In the genomic region with DNA sequence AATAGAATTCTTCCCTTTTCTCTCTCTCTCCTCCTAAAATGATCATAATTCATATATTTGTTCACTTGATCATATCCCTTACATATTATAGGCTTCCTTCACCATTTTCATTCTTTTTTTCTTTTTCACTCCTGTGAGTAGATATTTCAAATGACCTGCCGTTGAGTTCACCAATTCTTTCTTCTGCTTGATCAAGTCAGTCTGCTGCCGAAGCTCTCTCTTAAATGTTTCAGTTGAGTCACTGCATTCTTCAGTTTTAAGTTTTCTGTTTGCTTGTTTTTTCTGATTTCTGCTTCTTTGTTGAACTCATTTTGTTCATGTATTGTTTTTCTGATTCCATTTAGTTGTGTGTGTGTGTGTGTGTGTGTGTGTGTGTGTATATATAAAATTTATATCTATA, we compare ENCODE assay signal across 21 cellular contexts.
DNase-seq lines count a peak whose midpoint lies in the region; ATAC-seq and TF ChIP-seq lines count a peak whose summit lies in the region.
"Had no signal": no experiment of that assay in that cellular context is flagged by ENCODE, and none has a peak within 500 bp of the region (broad histone marks: within the 10 kb centered on the region; RNA-seq: fewer than 3 reads in every experiment).

No MANE protein-coding gene starts in this region.

- H3K4me2 ChIP-seq in GM23248 (ENCODE audit: unreplicated experiment): peak overlapping the region; percentile 64
- H3K4me2 ChIP-seq in GM23338: no peak overlapping the region
- H3K4me2 ChIP-seq: neural progenitor cell had no signal

- H3K9me3 ChIP-seq in GM23248 (ENCODE audit: low read depth) (no peaks in the 10 kb centered on the region), SJSA1 (replicated peaks) (no peaks in the 10 kb centered on the region), MG63 (no peaks in the 10 kb centered on the region; the same call in 1 of the 2 replicates), heart right ventricle (peaks cover 0 to 17% (median 0%) of the 10 kb centered on the region in 11 donors)
- H3K9me3 ChIP-seq: lower lobe of right lung had no signal

- H3K79me2 ChIP-seq in GM23248 (ENCODE audit: insufficient read depth): no peaks in the 10 kb centered on the region
- no peaks in the 10 kb centered on the region for H3K79me2 ChIP-seq in GM23338 (replicated peaks; ENCODE audit: insufficient read depth)

- H3K36me3 ChIP-seq in GM23248 (ENCODE audit: low read depth): 0 out of 2 replicates have a peak, but pooled peaks cover 3% of the 10 kb centered on the region
- no peaks in the 10 kb centered on the region for H3K36me3 ChIP-seq in SJSA1
- no peaks in the 10 kb centered on the region for H3K36me3 ChIP-seq in MG63
- no peaks in the 10 kb centered on the region for H3K36me3 ChIP-seq in GM23338 (ENCODE audit: insufficient read depth)
- no peaks in the 10 kb centered on the region for H3K36me3 ChIP-seq in heart right ventricle
- H3K36me3 ChIP-seq: lower lobe of right lung, neural progenitor cell, stomach had no signal

- H3K9me2 ChIP-seq in GM23248 (ENCODE audit: insufficient read depth) (no peaks in the 10 kb centered on the region; the same call in 1 of the 2 replicates), GM23338 (ENCODE audit: insufficient read depth) (0 out of 2 replicates have a peak, but pooled peaks cover 4% of the 10 kb centered on the region)

- H3K27ac Mint-ChIP-seq in GM23338: no peak overlapping the region
- H3K27ac Mint-ChIP-seq: activated CD4-positive, alpha-beta T cell treated with anti-CD3 and anti-CD28 coated beads, Interleukin-2, amount 10 ng/mL, durations not matched to agents 24 days and 14 days; neural progenitor cell; T-cell had no signal

- intact Hi-C loops in heart right ventricle (cut with DNase I): no loop called here

- peak overlapping the region; percentile 44 for H3K4me3 ChIP-seq in GM23248
- no peak overlapping the region for H3K4me3 ChIP-seq in SJSA1
- no peak overlapping the region for H3K4me3 ChIP-seq in fibroblast of mammary gland (ENCODE audit: control insufficient read depth, low read depth, low read length)
- H3K4me3 ChIP-seq in retinal pigment epithelial cell (ENCODE audit: low read length): no peak overlapping the region
- no peak overlapping the region for H3K4me3 ChIP-seq in MG63
- H3K4me3 ChIP-seq in GM23338: no peak overlapping the region
- H3K4me3 ChIP-seq in heart right ventricle: no peak overlapping the region
- H3K4me3 ChIP-seq: dorsolateral prefrontal cortex, lower lobe of right lung, neural progenitor cell, psoas muscle, stomach had no signal

- WGBS in GM23248 (ENCODE audit: low coverage in 1 of 2, low lambda C conversion rate in 2 of 2, missing lambda C conversion rate in 2 of 2), 2 experiments: 52 to 58% methylated on average over 2 of the region's 2 CpGs
- WGBS in heart right ventricle, 2 donors: 86 to 93% methylated on average over 2 of the region's 2 CpGs

- H3K27me3 Mint-ChIP-seq in GM23338 (ENCODE audit: insufficient read depth, low read depth, poor library complexity): no peaks in the 10 kb centered on the region

- H3F3A ChIP-seq in GM23248 (ENCODE audit: insufficient read depth): peaks cover 11% of the 10 kb centered on the region
- H3F3A ChIP-seq in GM23338 (replicated peaks; ENCODE audit: low read depth): no peaks in the 10 kb centered on the region

- ATAC-seq in GM23338 (no peak), heart right ventricle (no peak)
- ATAC-seq: lower lobe of right lung, psoas muscle, T-cell had no signal

- no peaks in the 10 kb centered on the region; the same call in 2 of the 3 replicates for H3K36me3 Mint-ChIP-seq in GM23338 (ENCODE audit: low read depth)
- H3K36me3 Mint-ChIP-seq: neural progenitor cell, T-cell had no signal

- no peak overlapping the region for H2AFZ ChIP-seq in GM23248
- H2AFZ ChIP-seq in GM23338: no peak overlapping the region

- DNase-seq in GM23248: peak; percentile 58
- DNase-seq in SJSA1 (ENCODE audit: low read depth in 1 of 2, low spot score in 2 of 2): peak in 1 of 2 experiments; percentile 66
- peak; percentile 8 for DNase-seq in fibroblast of mammary gland (ENCODE audit: low read depth)
- DNase-seq in retinal pigment epithelial cell (ENCODE audit: low read depth): peak; percentile 8
- DNase-seq in ureter (ENCODE audit: low spot score): no peak
- DNase-seq in MG63: no peak
- DNase-seq in GM23338 (ENCODE audit: low spot score): no peak
- no peak for DNase-seq in heart right ventricle
- DNase-seq: activated CD4-positive, alpha-beta T cell treated with anti-CD3 and anti-CD28 coated beads, Interleukin-2, amount 10 ng/mL, durations not matched to agents 24 days and 14 days; DND-41; dorsolateral prefrontal cortex; lower lobe of right lung; MM.1S; NCI-H1436; NCI-H524 treated with DMSO at 0.1 percent for 48 hours; psoas muscle; SHP77; stimulated activated CD4-positive, alpha-beta T cell treated with anti-CD3 and anti-CD28 coated beads, Interleukin-4, amount 100 ng/mL, for 4 hours; stomach; T-cell had no signal

- H3K27ac ChIP-seq in GM23248: peak overlapping the region; percentile 37
- H3K27ac ChIP-seq in SJSA1: peak overlapping the region; percentile 80
- H3K27ac ChIP-seq in GM23338 (ENCODE audit: low read depth): no peak overlapping the region
- no peak overlapping the region for H3K27ac ChIP-seq in heart right ventricle
- H3K27ac ChIP-seq: dorsolateral prefrontal cortex, lower lobe of right lung, neural progenitor cell, psoas muscle, stomach had no signal

- H3K27me3 ChIP-seq in GM23248 (replicated peaks; ENCODE audit: insufficient read depth) (no peaks in the 10 kb centered on the region; the same call in 1 of the 2 replicates), SJSA1 (replicated peaks) (no peaks in the 10 kb centered on the region), MG63 (no peaks in the 10 kb centered on the region), GM23338 (ENCODE audit: insufficient read depth) (no peaks in the 10 kb centered on the region), heart right ventricle (peaks cover 0 to 7% (median 0%) of the 10 kb centered on the region in 7 donors)
- H3K27me3 ChIP-seq: neural progenitor cell, stomach had no signal

- peaks cover 11% of the 10 kb centered on the region for H3K4me1 ChIP-seq in GM23248 (ENCODE audit: insufficient read depth)
- peaks cover 17% of the 10 kb centered on the region for H3K4me1 ChIP-seq in SJSA1 (replicated peaks)
- peaks cover 11% of the 10 kb centered on the region; the same call in 1 of the 2 replicates for H3K4me1 ChIP-seq in GM23338 (ENCODE audit: insufficient read depth)
- H3K4me1 ChIP-seq in heart right ventricle: no peaks in the 10 kb centered on the region
- H3K4me1 ChIP-seq: lower lobe of right lung, psoas muscle, stomach had no signal

- in situ Hi-C loops in GM23248 (cut with MboI): no loop called here

- TF ChIP-seq CTCF in fibroblast of mammary gland (conservative IDR thresholded peaks at IDR 0.05; ENCODE audit: control insufficient read depth, insufficient read depth, low read depth, low read length) (no peak), retinal pigment epithelial cell (conservative IDR thresholded peaks at IDR 0.05; ENCODE audit: low read depth, low read length) (no peak), GM23338 (conservative IDR thresholded peaks at IDR 0.05; ENCODE audit: low read depth in 2 of 2) (no peak), heart right ventricle (IDR thresholded peaks at IDR 0.05) (no peak)

- H3K9me3 Mint-ChIP-seq in GM23338: no peaks in the 10 kb centered on the region
- H3K9me3 Mint-ChIP-seq: activated CD4-positive, alpha-beta T cell treated with anti-CD3 and anti-CD28 coated beads, Interleukin-2, amount 10 ng/mL, durations not matched to agents 24 days and 14 days had no signal

- H3K9ac ChIP-seq in GM23248: no peak overlapping the region
- H3K9ac ChIP-seq: neural progenitor cell had no signal

- H3K4me3 Mint-ChIP-seq in GM23338: no peak overlapping the region
- H3K4me3 Mint-ChIP-seq: activated CD4-positive, alpha-beta T cell treated with anti-CD3 and anti-CD28 coated beads, Interleukin-2, amount 10 ng/mL, durations not matched to agents 24 days and 14 days; neural progenitor cell; T-cell had no signal

- H4K20me1 ChIP-seq in GM23248 (ENCODE audit: insufficient read depth) (no peaks in the 10 kb centered on the region), GM23338 (replicated peaks; ENCODE audit: insufficient read depth) (no peaks in the 10 kb centered on the region)

- peaks cover 9% of the 10 kb centered on the region for H3K4me1 Mint-ChIP-seq in GM23338
- H3K4me1 Mint-ChIP-seq: neural progenitor cell, T-cell had no signal

TF ChIP-seq in GM23338, 12 proteins besides CTCF, POLR2A, EP300 and RAD21 (continues in another document):
- TF ChIP-seq, protein P1, sequence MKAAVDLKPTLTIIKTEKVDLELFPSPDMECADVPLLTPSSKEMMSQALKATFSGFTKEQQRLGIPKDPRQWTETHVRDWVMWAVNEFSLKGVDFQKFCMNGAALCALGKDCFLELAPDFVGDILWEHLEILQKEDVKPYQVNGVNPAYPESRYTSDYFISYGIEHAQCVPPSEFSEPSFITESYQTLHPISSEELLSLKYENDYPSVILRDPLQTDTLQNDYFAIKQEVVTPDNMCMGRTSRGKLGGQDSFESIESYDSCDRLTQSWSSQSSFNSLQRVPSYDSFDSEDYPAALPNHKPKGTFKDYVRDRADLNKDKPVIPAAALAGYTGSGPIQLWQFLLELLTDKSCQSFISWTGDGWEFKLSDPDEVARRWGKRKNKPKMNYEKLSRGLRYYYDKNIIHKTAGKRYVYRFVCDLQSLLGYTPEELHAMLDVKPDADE (IDR thresholded peaks at IDR 0.05): no peak
- no peak for TF ChIP-seq JUNB (IDR thresholded peaks at IDR 0.05; ENCODE audit: unreplicated experiment)

Comparison
In these comparisons a context has a peak if more than half of its experiments do, and no peak if none do; other contexts are left out.
1. DNase-seq: peak in GM23248 (single experiment), fibroblast of mammary gland (single experiment) and retinal pigment epithelial cell (single experiment); none in ureter (single experiment), MG63 (single experiment), GM23338 (single experiment) and heart right ventricle (0 of 2).
2. H3K27ac ChIP-seq: peak in GM23248 (single experiment) and SJSA1 (single experiment); none in GM23338 (single experiment) and heart right ventricle (0 of 10).